1 cellular context compared by ENCODE assay signal in genomic region chr6:121334299-121335104, GRCh38.
TF ChIP-seq lines count a peak whose summit lies in the region.

TBC1D32 (minus strand) TSS chr6:121334480; CDS start chr6:121334430, 50 bp downstream.

TF ChIP-seq in K562, 482 proteins besides CTCF, POLR2A, EP300 and RAD21 (continued from another document and continues in another):
- no peak for TF ChIP-seq HCFC1 (IDR thresholded peaks at IDR 0.05; ENCODE audit: low read depth, low read length)
- TF ChIP-seq ETV1 (tag; conservative IDR thresholded peaks at IDR 0.05; ENCODE audit: low read depth), result no peak
- TF ChIP-seq BCOR (IDR thresholded peaks at IDR 0.05), result no peak
- no peak for TF ChIP-seq KDM4B (IDR thresholded peaks at IDR 0.05; ENCODE audit: borderline replicate concordance in 2 of 2, low read depth in 1 of 2)
- no peak for TF ChIP-seq FOXA3 (CRISPR knock-in tag; conservative IDR thresholded peaks at IDR 0.05 in 1 of 2, IDR thresholded peaks at IDR 0.05 in 1 of 2)
- TF ChIP-seq RBBP5 (IDR thresholded peaks at IDR 0.05; ENCODE audit: borderline replicate concordance, insufficient read depth, low read length, poor library complexity, severe bottlenecking), result peak; percentile 49
- no peak for TF ChIP-seq STAT5A (IDR thresholded peaks at IDR 0.05; ENCODE audit: borderline replicate concordance, low read length)
- no peak for TF ChIP-seq ZNF347 (CRISPR knock-in tag; IDR thresholded peaks at IDR 0.05; ENCODE audit: low read depth)
- TF ChIP-seq CBX8 (IDR thresholded peaks at IDR 0.05; ENCODE audit: borderline replicate concordance, extremely low read depth, low read depth, low read length, poor library complexity, severe bottlenecking), result no peak
- TF ChIP-seq ZBTB26 (CRISPR knock-in tag; IDR thresholded peaks at IDR 0.05), result no peak
- TF ChIP-seq ID3 (CRISPR knock-in tag; IDR thresholded peaks at IDR 0.05), result no peak
- no peak for TF ChIP-seq ID3 (tag; IDR thresholded peaks at IDR 0.05)
- no peak for TF ChIP-seq ZNF551 (CRISPR knock-in tag; IDR thresholded peaks at IDR 0.05)
- TF ChIP-seq PREB (CRISPR knock-in tag; IDR thresholded peaks at IDR 0.05), result 0 out of 2 replicates have a peak, but pooled peaks have one; percentile 42
- TF ChIP-seq ZNF384 (IDR thresholded peaks at IDR 0.05; ENCODE audit: low read depth, low read length), result no peak
- TF ChIP-seq ILF3 (IDR thresholded peaks at IDR 0.05; ENCODE audit: borderline replicate concordance), result no peak
- TF ChIP-seq SRSF1 (IDR thresholded peaks at IDR 0.05; ENCODE audit: low read depth, low read length), result no peak
- TF ChIP-seq SNIP1 (IDR thresholded peaks at IDR 0.05; ENCODE audit: low read depth), result no peak
- TF ChIP-seq ASH1L (IDR thresholded peaks at IDR 0.05; ENCODE audit: borderline replicate concordance, low read depth, partially characterized antibody), result no peak
- no peak for TF ChIP-seq FOXP1 (CRISPR knock-in tag; IDR thresholded peaks at IDR 0.05)
- TF ChIP-seq ZNF766 (CRISPR knock-in tag; conservative IDR thresholded peaks at IDR 0.05), result 0 out of 2 replicates have a peak, but pooled peaks have one; percentile 15
- TF ChIP-seq SAFB2 (IDR thresholded peaks at IDR 0.05; ENCODE audit: borderline replicate concordance, low read depth, low read length, severe bottlenecking), result no peak
- TF ChIP-seq MITF (IDR thresholded peaks at IDR 0.05), result no peak
- TF ChIP-seq ZBED1 (IDR thresholded peaks at IDR 0.05), result no peak
- no peak for TF ChIP-seq ZNF695 (CRISPR knock-in tag; IDR thresholded peaks at IDR 0.05)
- no peak for TF ChIP-seq JUN (IDR thresholded peaks at IDR 0.05; ENCODE audit: borderline replicate concordance, low read depth, low read length)
- TF ChIP-seq JUN (CRISPR knock-in tag; IDR thresholded peaks at IDR 0.05; ENCODE audit: borderline replicate concordance), result no peak
- no peak for TF ChIP-seq SRF (CRISPR knock-in tag; IDR thresholded peaks at IDR 0.05)
- no peak for TF ChIP-seq BRD9 (IDR thresholded peaks at IDR 0.05; ENCODE audit: low read depth, partially characterized antibody)
- no peak for TF ChIP-seq MTA1 (IDR thresholded peaks at IDR 0.05; ENCODE audit: borderline replicate concordance)
- TF ChIP-seq CEBPB (tag; IDR thresholded peaks at IDR 0.05), result no peak
- peak; percentile 84 for TF ChIP-seq MEIS2 (IDR thresholded peaks at IDR 0.05; ENCODE audit: partially characterized antibody)
- TF ChIP-seq PCBP2 (IDR thresholded peaks at IDR 0.05; ENCODE audit: low read depth, low read length, poor library complexity, severe bottlenecking), result no peak
- TF ChIP-seq ZBTB33 (CRISPR knock-in tag; IDR thresholded peaks at IDR 0.05), result peak; percentile 80
- no peak for TF ChIP-seq CREB5 (CRISPR knock-in tag; IDR thresholded peaks at IDR 0.05)
- peak; percentile 94 for TF ChIP-seq FOXM1 (IDR thresholded peaks at IDR 0.05; ENCODE audit: low read depth)
- TF ChIP-seq FOXM1 (CRISPR knock-in tag; IDR thresholded peaks at IDR 0.05; ENCODE audit: low read depth), result no peak
- TF ChIP-seq CAMTA2 (CRISPR knock-in tag; conservative IDR thresholded peaks at IDR 0.05), result no peak
- no peak for TF ChIP-seq ZNF184 (CRISPR knock-in tag; IDR thresholded peaks at IDR 0.05)
- no peak for TF ChIP-seq ZNF253 (CRISPR knock-in tag; conservative IDR thresholded peaks at IDR 0.05)
- no peak for TF ChIP-seq ZNF644 (tag; IDR thresholded peaks at IDR 0.05; ENCODE audit: low read depth)
- TF ChIP-seq FOXA1 (IDR thresholded peaks at IDR 0.05; ENCODE audit: borderline replicate concordance), result no peak
- no peak for TF ChIP-seq SPI1 (IDR thresholded peaks at IDR 0.05; ENCODE audit: borderline replicate concordance, low read depth, low read length)
- no peak for TF ChIP-seq MYBL2 (IDR thresholded peaks at IDR 0.05; ENCODE audit: low read depth)
- TF ChIP-seq MYBL2 (CRISPR knock-in tag; IDR thresholded peaks at IDR 0.05; ENCODE audit: borderline replicate concordance), result no peak
- TF ChIP-seq SMAD4 (CRISPR knock-in tag; conservative IDR thresholded peaks at IDR 0.05), result no peak
- TF ChIP-seq FOSL1 (tag; conservative IDR thresholded peaks at IDR 0.05), result peak; percentile 55; the same call in 1 of the 2 replicates
- TF ChIP-seq ZNF324 (CRISPR knock-in tag; IDR thresholded peaks at IDR 0.05), result no peak
- no peak for TF ChIP-seq MBD1 (CRISPR knock-in tag; IDR thresholded peaks at IDR 0.05)
- TF ChIP-seq TRIM28 (IDR thresholded peaks at IDR 0.05), result no peak
- no peak for TF ChIP-seq ZNF232 (CRISPR knock-in tag; IDR thresholded peaks at IDR 0.05)
- 0 out of 6 replicates have a peak, but pooled peaks of 1 of the 3 experiments have one; percentile 24 for TF ChIP-seq ZBTB11 (CRISPR knock-in tag; IDR thresholded peaks at IDR 0.05)
- TF ChIP-seq CCNT2 (IDR thresholded peaks at IDR 0.05; ENCODE audit: borderline replicate concordance, extremely low read depth, insufficient read length, low read depth, low read length), result peak; percentile 46
- TF ChIP-seq THRA (IDR thresholded peaks at IDR 0.05), result no peak
- TF ChIP-seq THAP7 (CRISPR knock-in tag; IDR thresholded peaks at IDR 0.05), result peak; percentile 21; the same call in 1 of the 2 replicates
- no peak for TF ChIP-seq U2AF1 (optimal IDR thresholded peaks at IDR 0.05; ENCODE audit: low read depth, low read length)
- TF ChIP-seq ZFX (CRISPR knock-in tag; IDR thresholded peaks at IDR 0.05), result no peak
- peak; percentile 98 for TF ChIP-seq NRF1 (conservative IDR thresholded peaks at IDR 0.05 in 1 of 2, IDR thresholded peaks at IDR 0.05 in 1 of 2)
